In the genomic region with DNA sequence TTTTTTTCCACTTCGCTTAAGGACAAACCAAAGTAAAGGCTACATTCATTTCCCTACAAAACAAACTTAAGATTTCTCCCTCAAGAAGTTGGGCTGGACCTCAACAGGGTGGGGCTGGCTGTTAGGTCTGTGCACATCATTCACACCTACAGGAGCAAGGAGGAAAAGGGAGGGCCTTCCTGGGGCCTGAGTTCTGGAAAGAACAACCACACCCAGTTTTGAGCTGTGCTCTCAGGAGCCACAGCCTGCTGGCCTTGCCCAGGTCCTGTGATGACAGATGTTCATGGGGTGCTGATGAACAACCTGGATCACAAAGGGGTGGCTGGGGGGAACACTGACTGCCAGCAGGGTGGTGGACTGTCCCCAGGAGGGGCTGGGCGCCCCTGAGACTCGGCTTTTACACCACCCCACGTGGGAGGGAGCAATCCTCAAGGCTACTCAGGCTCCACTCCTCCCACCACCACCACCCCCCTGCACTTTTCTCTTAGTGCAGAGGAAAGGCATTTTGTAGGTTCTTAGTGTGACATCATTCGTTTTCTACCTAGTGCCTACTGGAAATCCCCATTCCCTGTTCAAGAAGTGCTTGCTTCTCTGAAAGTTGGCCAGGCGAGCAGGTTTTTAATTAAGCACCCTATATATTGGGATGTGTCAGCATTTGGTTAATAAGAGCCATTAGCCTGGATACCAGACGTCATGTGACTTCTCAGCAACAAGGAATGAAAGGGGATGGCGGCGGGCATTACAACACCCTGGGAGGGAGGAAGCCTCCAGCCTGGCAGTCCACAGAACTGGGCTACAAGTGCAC, we compare ENCODE assay signal across 14 cellular contexts. TPM values are rescaled to one million over a fixed set of nuclear protein-coding genes. Genes with fewer than 3 reads are reported as not detected.
DNase-seq lines count a peak whose midpoint lies in the region; ATAC-seq and TF ChIP-seq lines count a peak whose summit lies in the region.
"Had no signal": no experiment of that assay in that cellular context is flagged by ENCODE, and none has a peak within 500 bp of the region (broad histone marks: within the 10 kb centered on the region; RNA-seq: fewer than 3 reads in every experiment).

No MANE protein-coding gene starts in this region.

- no peak for TF ChIP-seq EP300 in Ishikawa (IDR thresholded peaks at IDR 0.05; ENCODE audit: borderline replicate concordance)

- H3K18ac ChIP-seq in mesendoderm (ENCODE audit: low read length), result no peak overlapping the region

- WGBS in mesendoderm (ENCODE audit: extremely low coverage, insufficient coverage, low lambda C conversion rate), result no CpG with 5 or more reads among the region's 9 CpGs

- H2AK5ac ChIP-seq in mesendoderm (ENCODE audit: low read length), result no peak overlapping the region

- H3K27ac ChIP-seq in mesendoderm (ENCODE audit: low read depth, low read length), result no peak overlapping the region
- H3K27ac ChIP-seq: SJSA1 had no signal

- no peak overlapping the region for H4K8ac ChIP-seq in mesendoderm (ENCODE audit: low read depth, low read length)

- peaks cover 21% of the 10 kb centered on the region for H3K36me3 Mint-ChIP-seq in endothelial cell (ENCODE audit: low read depth, unreplicated experiment)

- no peaks in the 10 kb centered on the region for H3K79me1 ChIP-seq in mesendoderm (ENCODE audit: low read length)

- no peak overlapping the region for H3K56ac ChIP-seq in mesendoderm (ENCODE audit: low read length)

- no peak overlapping the region for H4K5ac ChIP-seq in mesendoderm (ENCODE audit: low read length)

- peak overlapping the region; percentile 27 for H3K27ac Mint-ChIP-seq in endothelial cell (ENCODE audit: unreplicated experiment)

- no peak overlapping the region for H3K4me2 ChIP-seq in mesendoderm (ENCODE audit: low read length)

- no peak overlapping the region for H3K4ac ChIP-seq in mesendoderm (ENCODE audit: low read depth, low read length)

- TF ChIP-seq RAD21 in Ishikawa (IDR thresholded peaks at IDR 0.05; ENCODE audit: low read depth), result no peak

- no peak overlapping the region for H3K4me3 Mint-ChIP-seq in endothelial cell (ENCODE audit: unreplicated experiment)
- H3K4me3 Mint-ChIP-seq: effector memory CD8-positive, alpha-beta T cell had no signal

- no peak overlapping the region for H2BK120ac ChIP-seq in mesendoderm (ENCODE audit: low read depth, low read length)

- no peak for TF ChIP-seq CTCF in GM10266 (IDR thresholded peaks at IDR 0.05; ENCODE audit: control insufficient read depth, insufficient read depth, low read depth, missing control alignments)
- no peak for TF ChIP-seq CTCF in endothelial cell (IDR thresholded peaks at IDR 0.05; ENCODE audit: unreplicated experiment)

- no peaks in the 10 kb centered on the region for H3K27me3 ChIP-seq in mesendoderm (ENCODE audit: insufficient read depth, low read length, poor library complexity)
- H3K27me3 ChIP-seq: SJSA1 had no signal

- no peak overlapping the region for H2BK5ac ChIP-seq in mesendoderm (ENCODE audit: low read length)

- no peak overlapping the region for H3K23ac ChIP-seq in mesendoderm (ENCODE audit: low read length)

- DNase-seq in GM10266 (ENCODE audit: extremely low spot score) (peak; percentile 25), endothelial cell (ENCODE audit: low spot score) (no peak), mesendoderm (peak; percentile 23), AG08395 (ENCODE audit: low spot score) (no peak), NAMALWA (ENCODE audit: low spot score) (no peak)
- DNase-seq: effector memory CD8-positive, alpha-beta T cell; GF-D8; NCI-H2171 treated with DMSO at 0.1 percent for 48 hours; stimulated activated naive CD4-positive, alpha-beta T cell had no signal

- H3K9ac ChIP-seq in mesendoderm (ENCODE audit: low read length), result no peak overlapping the region

- no peaks in the 10 kb centered on the region for H3K4me1 Mint-ChIP-seq in endothelial cell (ENCODE audit: unreplicated experiment)

- no peaks in the 10 kb centered on the region for H3K4me1 ChIP-seq in mesendoderm (ENCODE audit: control insufficient read depth, low read depth, low read length)
- H3K4me1 ChIP-seq: SJSA1 had no signal

- peaks cover 4% of the 10 kb centered on the region for H3K36me3 ChIP-seq in mesendoderm (ENCODE audit: control insufficient read depth, insufficient read depth, low read length)

- H3K4me3 ChIP-seq in mesendoderm (ENCODE audit: low read length), result no peak overlapping the region
- H3K4me3 ChIP-seq: SJSA1 had no signal

- H3K79me2 ChIP-seq in mesendoderm (ENCODE audit: control insufficient read depth, insufficient read depth, low read length), result no peaks in the 10 kb centered on the region

- H3K9me3 Mint-ChIP-seq in endothelial cell (ENCODE audit: unreplicated experiment), result no peaks in the 10 kb centered on the region
- H3K9me3 Mint-ChIP-seq: effector memory CD8-positive, alpha-beta T cell had no signal

- no peak overlapping the region for H2BK15ac ChIP-seq in mesendoderm (replicated peaks; ENCODE audit: low read depth)

- no peak for ATAC-seq in GM21515 (IDR thresholded peaks at IDR 0.05; ENCODE audit: unreplicated experiment)
- no peak for ATAC-seq in GM21423 (IDR thresholded peaks at IDR 0.05; ENCODE audit: unreplicated experiment)
- ATAC-seq: effector memory CD8-positive, alpha-beta T cell; HepG2 had no signal

- H3K27me3 Mint-ChIP-seq in endothelial cell (ENCODE audit: unreplicated experiment), result peaks cover 6% of the 10 kb centered on the region
- H3K27me3 Mint-ChIP-seq: effector memory CD8-positive, alpha-beta T cell had no signal

TF ChIP-seq in Ishikawa, 13 proteins besides CTCF, POLR2A, EP300 and RAD21:
- TF ChIP-seq TEAD4 (IDR thresholded peaks at IDR 0.05) (no peak), YY1 (IDR thresholded peaks at IDR 0.05; ENCODE audit: low read depth) (no peak), TAF1 (IDR thresholded peaks at IDR 0.05; ENCODE audit: low read depth) (no peak), EGR1 (IDR thresholded peaks at IDR 0.05) (no peak), FOXM1 (IDR thresholded peaks at IDR 0.05; ENCODE audit: borderline replicate concordance, low read depth) (no peak)
- TF ChIP-seq, protein P1, sequence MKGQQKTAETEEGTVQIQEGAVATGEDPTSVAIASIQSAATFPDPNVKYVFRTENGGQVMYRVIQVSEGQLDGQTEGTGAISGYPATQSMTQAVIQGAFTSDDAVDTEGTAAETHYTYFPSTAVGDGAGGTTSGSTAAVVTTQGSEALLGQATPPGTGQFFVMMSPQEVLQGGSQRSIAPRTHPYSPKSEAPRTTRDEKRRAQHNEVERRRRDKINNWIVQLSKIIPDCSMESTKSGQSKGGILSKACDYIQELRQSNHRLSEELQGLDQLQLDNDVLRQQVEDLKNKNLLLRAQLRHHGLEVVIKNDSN (IDR thresholded peaks at IDR 0.05), result peak; percentile 25; the same call in 1 of the 2 replicates
- TF ChIP-seq, protein P2, sequence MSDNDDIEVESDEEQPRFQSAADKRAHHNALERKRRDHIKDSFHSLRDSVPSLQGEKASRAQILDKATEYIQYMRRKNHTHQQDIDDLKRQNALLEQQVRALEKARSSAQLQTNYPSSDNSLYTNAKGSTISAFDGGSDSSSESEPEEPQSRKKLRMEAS (IDR thresholded peaks at IDR 0.05), result no peak
- TF ChIP-seq, protein P3, sequence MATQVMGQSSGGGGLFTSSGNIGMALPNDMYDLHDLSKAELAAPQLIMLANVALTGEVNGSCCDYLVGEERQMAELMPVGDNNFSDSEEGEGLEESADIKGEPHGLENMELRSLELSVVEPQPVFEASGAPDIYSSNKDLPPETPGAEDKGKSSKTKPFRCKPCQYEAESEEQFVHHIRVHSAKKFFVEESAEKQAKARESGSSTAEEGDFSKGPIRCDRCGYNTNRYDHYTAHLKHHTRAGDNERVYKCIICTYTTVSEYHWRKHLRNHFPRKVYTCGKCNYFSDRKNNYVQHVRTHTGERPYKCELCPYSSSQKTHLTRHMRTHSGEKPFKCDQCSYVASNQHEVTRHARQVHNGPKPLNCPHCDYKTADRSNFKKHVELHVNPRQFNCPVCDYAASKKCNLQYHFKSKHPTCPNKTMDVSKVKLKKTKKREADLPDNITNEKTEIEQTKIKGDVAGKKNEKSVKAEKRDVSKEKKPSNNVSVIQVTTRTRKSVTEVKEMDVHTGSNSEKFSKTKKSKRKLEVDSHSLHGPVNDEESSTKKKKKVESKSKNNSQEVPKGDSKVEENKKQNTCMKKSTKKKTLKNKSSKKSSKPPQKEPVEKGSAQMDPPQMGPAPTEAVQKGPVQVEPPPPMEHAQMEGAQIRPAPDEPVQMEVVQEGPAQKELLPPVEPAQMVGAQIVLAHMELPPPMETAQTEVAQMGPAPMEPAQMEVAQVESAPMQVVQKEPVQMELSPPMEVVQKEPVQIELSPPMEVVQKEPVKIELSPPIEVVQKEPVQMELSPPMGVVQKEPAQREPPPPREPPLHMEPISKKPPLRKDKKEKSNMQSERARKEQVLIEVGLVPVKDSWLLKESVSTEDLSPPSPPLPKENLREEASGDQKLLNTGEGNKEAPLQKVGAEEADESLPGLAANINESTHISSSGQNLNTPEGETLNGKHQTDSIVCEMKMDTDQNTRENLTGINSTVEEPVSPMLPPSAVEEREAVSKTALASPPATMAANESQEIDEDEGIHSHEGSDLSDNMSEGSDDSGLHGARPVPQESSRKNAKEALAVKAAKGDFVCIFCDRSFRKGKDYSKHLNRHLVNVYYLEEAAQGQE (IDR thresholded peaks at IDR 0.05; ENCODE audit: low read depth), result no peak

RNA-seq across cellular contexts. Expression of a gene that starts 35.7 kb away (rescaled TPM):
- total RNA-seq in endothelial cell (ENCODE audit: unreplicated experiment), result 16.5 TPM
- 94.7 TPM for polyA plus RNA-seq in mesendoderm (2013, experiment 1 of 2)
- polyA plus RNA-seq in mesendoderm (2013, experiment 2 of 2), result 91.2 TPM

Comparison
In these comparisons a context has a peak if more than half of its experiments do, and no peak if none do; other contexts are left out.
1. DNase-seq: peak in GM10266 (single experiment) and mesendoderm (single experiment); none in endothelial cell (single experiment), AG08395 (single experiment) and NAMALWA (single experiment).